ENCODE assay signal across 8 cellular contexts in genomic region chr7:130875265-130875741, GRCh38.
DNase-seq lines count a peak whose midpoint lies in the region; ATAC-seq and TF ChIP-seq lines count a peak whose summit lies in the region.

No MANE protein-coding gene starts in this region.

- intact Hi-C loops in esophagus squamous epithelium (cut with DNase I): no loop called here
- intact Hi-C loops in ovary (cut with DNase I): loop anchor here in 1 of 4 donors (10.0 kb wide), 1 partner anchor 549 kb away; no protein-coding TSS in a partner anchor

- no peak for TF ChIP-seq EP300 in ovary (IDR thresholded peaks at IDR 0.05)

- H3K4me1 ChIP-seq in esophagus squamous epithelium (peaks cover 4 to 26% (median 15%) of the 10 kb centered on the region in 3 donors), ovary (ENCODE audit: insufficient read depth) (peaks cover 16% of the 10 kb centered on the region)

- 29 to 43% methylated on average over 6 of the region's 6 CpGs for WGBS in esophagus squamous epithelium, 2 donors
- WGBS in ovary, 3 donors: 22 to 30% (median 23%) methylated on average over 6 of the region's 6 CpGs

- TF ChIP-seq CTCF in esophagus squamous epithelium (IDR thresholded peaks at IDR 0.05): peak; percentile 80 to 96 (median 90)
- peak; percentile 23 to 57 (median 54) for TF ChIP-seq CTCF in ovary (IDR thresholded peaks at IDR 0.05)

- TF ChIP-seq POLR2A in esophagus squamous epithelium (IDR thresholded peaks at IDR 0.05) (no peak), ovary (IDR thresholded peaks at IDR 0.05) (no peak)

- H3K9me3 ChIP-seq in esophagus squamous epithelium (no peaks in the 10 kb centered on the region), ovary (no peaks in the 10 kb centered on the region)

- no peak for ATAC-seq in GM19395 (IDR thresholded peaks at IDR 0.05; ENCODE audit: unreplicated experiment)
- no peak for ATAC-seq in HG02623 (IDR thresholded peaks at IDR 0.05; ENCODE audit: unreplicated experiment)

- H3K4me3 ChIP-seq in Jurkat, Clone E6-1 (ENCODE audit: low read length): no peak overlapping the region
- H3K4me3 ChIP-seq in esophagus squamous epithelium: no peak overlapping the region
- H3K4me3 ChIP-seq in ovary: no peak overlapping the region

- H3K36me3 ChIP-seq in esophagus squamous epithelium (peaks cover 5 to 75% (median 11%) of the 10 kb centered on the region in 3 donors), ovary (no peaks in the 10 kb centered on the region)

- peak; percentile 74 for DNase-seq in activated CD8-positive, alpha-beta memory T cell treated with anti-CD3 and anti-CD28 coated beads for 24 hours
- DNase-seq in activated CD8-positive, alpha-beta memory T cell treated with anti-CD3 and anti-CD28 coated beads, Interleukin-2, amount 50 U/mL, for 48 hours: no peak
- peak; percentile 21 for DNase-seq in Jurkat, Clone E6-1 (ENCODE audit: low read depth, low spot score)
- DNase-seq in activated CD4-positive, alpha-beta T cell treated with anti-CD3 and anti-CD28 coated beads, Interleukin-2, amount 50 U/mL, for 4 hours: peak; percentile 45 to 49
- no peak for DNase-seq in esophagus squamous epithelium (lab: John Stamatoyannopoulos, UW)
- peak; percentile 44 to 63 (median 57) for DNase-seq in ovary

- peak overlapping the region; percentile 27 to 50 (median 47) for H3K27ac ChIP-seq in esophagus squamous epithelium
- H3K27ac ChIP-seq in ovary: peak overlapping the region in 1 of 2 donors; percentile 23

- H3K27me3 ChIP-seq in esophagus squamous epithelium (no peaks in the 10 kb centered on the region), ovary (no peaks in the 10 kb centered on the region)

Comparison
In these comparisons a context has a peak if more than half of its experiments do, and no peak if none do; other contexts are left out.
1. DNase-seq: peak in activated CD8-positive, alpha-beta memory T cell treated with anti-CD3 and anti-CD28 coated beads for 24 hours (single experiment), Jurkat, Clone E6-1 (single experiment), activated CD4-positive, alpha-beta T cell treated with anti-CD3 and anti-CD28 coated beads, Interleukin-2, amount 50 U/mL, for 4 hours (2 of 2) and ovary (5 of 5); none in activated CD8-positive, alpha-beta memory T cell treated with anti-CD3 and anti-CD28 coated beads, Interleukin-2, amount 50 U/mL, for 48 hours (single experiment) and esophagus squamous epithelium (single experiment).